ENCODE assay signal across 22 cellular contexts in the genomic region with DNA sequence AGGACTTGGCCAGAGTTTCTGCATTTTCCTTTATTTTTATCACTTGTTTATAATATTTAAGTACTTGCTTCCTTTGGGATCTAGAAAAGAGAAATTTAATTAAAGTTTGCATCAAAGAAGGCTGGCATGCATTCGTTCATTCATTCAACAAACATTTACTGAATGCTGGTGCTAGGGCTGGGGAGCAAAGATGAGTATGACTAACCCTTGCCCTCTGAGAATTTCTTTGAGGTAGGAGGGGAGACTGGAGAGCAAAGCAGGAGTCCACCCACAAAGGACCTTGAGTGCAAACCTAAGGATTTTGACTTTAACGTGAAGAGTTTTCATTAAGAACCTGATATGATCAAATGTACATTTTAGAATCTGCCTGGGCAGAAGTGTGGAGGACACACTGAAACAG.
"Had no signal": no experiment of that assay in that cellular context is flagged by ENCODE, and none has a peak within 500 bp of the region (broad histone marks: within the 10 kb centered on the region; RNA-seq: fewer than 3 reads in every experiment).

No MANE protein-coding gene starts in this region.

- H3K27ac ChIP-seq: ascending aorta, hepatocyte, left ventricle myocardium inferior, upper lobe of left lung had no signal

- H2AFZ ChIP-seq: hepatocyte had no signal

- H3K9me3 Mint-ChIP-seq: activated CD4-positive, alpha-beta memory T cell treated with anti-CD3 and anti-CD28 coated beads, Interleukin-2, amount 10 ng/mL, durations not matched to agents 7 days and 5 days; activated CD4-positive, alpha-beta T cell treated with anti-CD3 and anti-CD28 coated beads, Interleukin-2, amount 10 ng/mL, durations not matched to agents 7 days and 5 days; activated naive CD4-positive, alpha-beta T cell treated with anti-CD3 and anti-CD28 coated beads, Interleukin-2, amount 10 ng/mL, durations not matched to agents 7 days and 5 days; activated naive CD8-positive, alpha-beta T cell treated with anti-CD3 and anti-CD28 coated beads, Interleukin-2, amount 10 ng/mL, durations not matched to agents 7 days and 5 days; activated T-cell treated with anti-CD3 and anti-CD28 coated beads, Interleukin-2, amount 50 U/mL, for 24 hours; brain; nephron had no signal

- H3K4me3 Mint-ChIP-seq: activated CD4-positive, alpha-beta memory T cell treated with anti-CD3 and anti-CD28 coated beads, Interleukin-2, amount 10 ng/mL, durations not matched to agents 7 days and 5 days; activated CD4-positive, alpha-beta T cell treated with anti-CD3 and anti-CD28 coated beads, Interleukin-2, amount 10 ng/mL, durations not matched to agents 7 days and 5 days; activated naive CD4-positive, alpha-beta T cell treated with anti-CD3 and anti-CD28 coated beads, Interleukin-2, amount 10 ng/mL, durations not matched to agents 7 days and 5 days; activated naive CD8-positive, alpha-beta T cell treated with anti-CD3 and anti-CD28 coated beads, Interleukin-2, amount 10 ng/mL, durations not matched to agents 7 days and 5 days; activated T-cell treated with anti-CD3 and anti-CD28 coated beads, Interleukin-2, amount 50 U/mL, for 24 hours; brain; nephron; T-helper 17 cell had no signal

- H3K27me3 Mint-ChIP-seq: brain had no signal

- H3K36me3 ChIP-seq: ascending aorta, esophagus squamous epithelium, left ventricle myocardium inferior, upper lobe of left lung had no signal

- H3K4me2 ChIP-seq: hepatocyte, smooth muscle cell had no signal

- H3K4me1 ChIP-seq: upper lobe of left lung had no signal

- H3K9me3 ChIP-seq: ascending aorta, esophagus squamous epithelium, left ventricle myocardium inferior, mucosa of descending colon, upper lobe of left lung had no signal

- H3K27ac Mint-ChIP-seq: activated CD4-positive, alpha-beta memory T cell treated with anti-CD3 and anti-CD28 coated beads, Interleukin-2, amount 10 ng/mL, durations not matched to agents 7 days and 5 days; activated CD4-positive, alpha-beta T cell treated with anti-CD3 and anti-CD28 coated beads, Interleukin-2, amount 10 ng/mL, durations not matched to agents 7 days and 5 days; activated naive CD4-positive, alpha-beta T cell treated with anti-CD3 and anti-CD28 coated beads, Interleukin-2, amount 10 ng/mL, durations not matched to agents 7 days and 5 days; activated naive CD8-positive, alpha-beta T cell treated with anti-CD3 and anti-CD28 coated beads, Interleukin-2, amount 10 ng/mL, durations not matched to agents 7 days and 5 days; activated T-cell treated with anti-CD3 and anti-CD28 coated beads, Interleukin-2, amount 50 U/mL, for 24 hours; brain; nephron; T-helper 17 cell had no signal

- DNase-seq: activated CD4-positive, alpha-beta memory T cell treated with anti-CD3 and anti-CD28 coated beads, Interleukin-2, amount 10 ng/mL, durations not matched to agents 7 days and 5 days; activated CD4-positive, alpha-beta T cell treated with anti-CD3 and anti-CD28 coated beads, Interleukin-2, amount 10 ng/mL, durations not matched to agents 7 days and 5 days; activated CD4-positive, CD25-positive, alpha-beta regulatory T cell treated with anti-CD3 and anti-CD28 coated beads, Interleukin-2, amount 50 U/mL, for 72 hours; activated CD8-positive, alpha-beta memory T cell treated with anti-CD3 and anti-CD28 coated beads, Interleukin-2, amount 50 U/mL, for 48 hours; activated gamma-delta T cell; activated naive CD4-positive, alpha-beta T cell treated with anti-CD3 and anti-CD28 coated beads, Interleukin-2, amount 10 ng/mL, durations not matched to agents 7 days and 5 days; activated naive CD8-positive, alpha-beta T cell treated with anti-CD3 and anti-CD28 coated beads, Interleukin-2, amount 10 ng/mL, durations not matched to agents 7 days and 5 days; activated T-cell treated with anti-CD3 and anti-CD28 coated beads, Interleukin-2, amount 50 U/mL, for 24 hours; esophagus squamous epithelium; islet precursor cell; left ventricle myocardium inferior; mucosa of descending colon; stimulated activated CD4-positive, alpha-beta T cell treated with anti-CD3 and anti-CD28 coated beads, Interleukin-2, amount 100 ng/mL, for 24 hours; stimulated activated naive CD4-positive, alpha-beta T cell; T-helper 17 cell; upper lobe of left lung had no signal

- H3K27me3 ChIP-seq: ascending aorta, esophagus squamous epithelium, hepatocyte, upper lobe of left lung had no signal

- H3K79me2 ChIP-seq: hepatocyte had no signal

- H3K4me1 Mint-ChIP-seq: activated CD4-positive, alpha-beta memory T cell treated with anti-CD3 and anti-CD28 coated beads, Interleukin-2, amount 10 ng/mL, durations not matched to agents 7 days and 5 days; activated CD4-positive, alpha-beta T cell treated with anti-CD3 and anti-CD28 coated beads, Interleukin-2, amount 10 ng/mL, durations not matched to agents 7 days and 5 days; activated naive CD4-positive, alpha-beta T cell treated with anti-CD3 and anti-CD28 coated beads, Interleukin-2, amount 10 ng/mL, durations not matched to agents 7 days and 5 days; activated naive CD8-positive, alpha-beta T cell treated with anti-CD3 and anti-CD28 coated beads, Interleukin-2, amount 10 ng/mL, durations not matched to agents 7 days and 5 days had no signal

- H3K36me3 Mint-ChIP-seq: activated naive CD4-positive, alpha-beta T cell treated with anti-CD3 and anti-CD28 coated beads, Interleukin-2, amount 10 ng/mL, durations not matched to agents 7 days and 5 days; activated naive CD8-positive, alpha-beta T cell treated with anti-CD3 and anti-CD28 coated beads, Interleukin-2, amount 10 ng/mL, durations not matched to agents 7 days and 5 days; brain had no signal

- H3K4me3 ChIP-seq: ascending aorta, esophagus squamous epithelium, hepatocyte, left ventricle myocardium inferior, lung, mucosa of descending colon, smooth muscle cell, upper lobe of left lung had no signal
